1 cellular context compared by ENCODE assay signal in genomic region chr12:6355491-6356373, GRCh38.
TF ChIP-seq lines count a peak whose summit lies in the region.

No MANE protein-coding gene starts in this region.

TF ChIP-seq in H1, 55 proteins besides CTCF, POLR2A, EP300 and RAD21:
- TF ChIP-seq BRCA1 (IDR thresholded peaks at IDR 0.05; ENCODE audit: low read depth, low read length) = no peak
- no peak for TF ChIP-seq ASH2L (IDR thresholded peaks at IDR 0.05; ENCODE audit: low read length)
- no peak for TF ChIP-seq SAP30 (IDR thresholded peaks at IDR 0.05; ENCODE audit: insufficient read depth, insufficient replicate concordance, low read length)
- peak; percentile 58; the same call in 1 of the 2 replicates for TF ChIP-seq RFX5 (IDR thresholded peaks at IDR 0.05; ENCODE audit: borderline replicate concordance, low read depth, low read length)
- TF ChIP-seq CTBP2 (IDR thresholded peaks at IDR 0.05; ENCODE audit: borderline replicate concordance, insufficient read depth, insufficient read length, low read length) = no peak
- TF ChIP-seq RBBP5 (IDR thresholded peaks at IDR 0.05; ENCODE audit: borderline replicate concordance, low read depth, low read length) = no peak
- TF ChIP-seq NRF1 (IDR thresholded peaks at IDR 0.05; ENCODE audit: low read depth, low read length) = no peak
- peak; percentile 27; the same call in 1 of the 2 replicates for TF ChIP-seq MAX (IDR thresholded peaks at IDR 0.05)
- TF ChIP-seq NANOG (IDR thresholded peaks at IDR 0.05; ENCODE audit: insufficient read depth, low read depth, low read length, poor library complexity, severe bottlenecking) = no peak
- TF ChIP-seq GABPA (IDR thresholded peaks at IDR 0.05; ENCODE audit: borderline replicate concordance, insufficient read depth, low read length) = peak; percentile 61; the same call in 1 of the 2 replicates
- TF ChIP-seq CHD2 (IDR thresholded peaks at IDR 0.05; ENCODE audit: low read length) = no peak
- TF ChIP-seq SIRT6 (IDR thresholded peaks at IDR 0.05; ENCODE audit: low read length) = no peak
- TF ChIP-seq TCF12 (IDR thresholded peaks at IDR 0.05; ENCODE audit: low read depth, low read length) = no peak
- 0 out of 2 replicates have a peak, but pooled peaks have one; percentile 14 for TF ChIP-seq E2F6 (IDR thresholded peaks at IDR 0.05)
- peak; percentile 94 for TF ChIP-seq SP1 (IDR thresholded peaks at IDR 0.05; ENCODE audit: low read depth, low read length)
- TF ChIP-seq TEAD4 (IDR thresholded peaks at IDR 0.05; ENCODE audit: low read depth, low read length) = peak; percentile 67
- TF ChIP-seq ATF2 (IDR thresholded peaks at IDR 0.05; ENCODE audit: low read length) = no peak
- TF ChIP-seq POLR2AphosphoS5 (IDR thresholded peaks at IDR 0.05; ENCODE audit: low read depth, low read length) = no peak
- no peak for TF ChIP-seq PHF8 (conservative IDR thresholded peaks at IDR 0.05; ENCODE audit: low read depth, low read length)
- no peak for TF ChIP-seq SIX5 (IDR thresholded peaks at IDR 0.05; ENCODE audit: low read depth, low read length)
- no peak for TF ChIP-seq BACH1 (IDR thresholded peaks at IDR 0.05; ENCODE audit: low read length)
- TF ChIP-seq HDAC2 (IDR thresholded peaks at IDR 0.05; ENCODE audit: borderline replicate concordance in 1 of 2, low read depth in 2 of 2, low read length in 2 of 2) = no peak
- TF ChIP-seq YY1 (IDR thresholded peaks at IDR 0.05; ENCODE audit: low read depth, low read length) = 0 out of 2 replicates have a peak, but pooled peaks have one; percentile 22
